22 cellular contexts compared by ENCODE assay signal in the genomic region with DNA sequence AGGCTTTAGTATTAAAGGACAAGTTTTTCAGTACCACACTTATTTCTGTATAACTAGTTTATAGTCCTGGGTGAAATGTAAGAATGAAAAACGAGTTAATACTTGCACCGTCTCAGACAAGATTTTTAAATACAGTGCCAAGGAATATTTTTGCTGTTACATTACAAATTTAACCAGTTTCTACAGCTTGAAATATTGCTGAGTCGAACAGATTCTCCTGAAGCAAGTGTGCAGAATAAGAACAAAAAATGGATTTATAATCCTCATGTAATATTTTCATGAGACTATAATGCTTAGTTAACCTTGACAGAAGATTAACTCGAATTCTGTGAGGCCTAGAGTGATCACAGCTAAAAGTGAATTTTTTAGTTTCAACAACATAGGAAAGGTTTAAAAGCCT. TPM values are rescaled to one million over a fixed set of nuclear protein-coding genes. Genes with fewer than 3 reads are reported as not detected.
DNase-seq lines count a peak whose midpoint lies in the region; ATAC-seq and TF ChIP-seq lines count a peak whose summit lies in the region.
"Had no signal": no experiment of that assay in that cellular context is flagged by ENCODE, and none has a peak within 500 bp of the region (broad histone marks: within the 10 kb centered on the region; RNA-seq: fewer than 3 reads in every experiment).

No MANE protein-coding gene starts in this region.

- POLR2A ChIA-PET in PC-3 (lab: Charles Lee; ENCODE audit: unreplicated experiment), result no interaction called here

- H4K20me1 ChIP-seq in BLaER1 (peaks cover 61% of the 10 kb centered on the region), PC-3 (ENCODE audit: low read length) (no peaks in the 10 kb centered on the region), mammary epithelial cell (ENCODE audit: insufficient read depth, low read length) (no peaks in the 10 kb centered on the region)

- H3K9ac ChIP-seq in BLaER1 (no peak overlapping the region), PC-3 (ENCODE audit: low read length) (no peak overlapping the region), mammary epithelial cell (ENCODE audit: insufficient read depth, low read length) (peak overlapping the region; percentile 27)
- H3K9ac ChIP-seq: BLaER1 treated with 17β-estradiol and CSF1 and Interleukin-3, amounts not matched to agents 10 nM and 100 nM had no signal

- no TSS peak for BruUV-seq in PC-3 (replicated peaks; lab: Mats Ljungman, UMichigan)
- BruUV-seq in mammary epithelial cell (replicated peaks; lab: Mats Ljungman, UMichigan), result no TSS peak

- H3K36me3 ChIP-seq in BLaER1 (no peaks in the 10 kb centered on the region), PC-3 (ENCODE audit: low read depth, low read length) (no peaks in the 10 kb centered on the region), mammary epithelial cell (ENCODE audit: insufficient read depth, low read length) (no peaks in the 10 kb centered on the region)
- H3K36me3 ChIP-seq: BLaER1 treated with 17β-estradiol and CSF1 and Interleukin-3, amounts not matched to agents 10 nM and 100 nM had no signal

- H3K4me2 ChIP-seq in BLaER1 (0 out of 2 replicates have a peak overlapping the region, but pooled peaks have one; percentile 89), PC-3 (ENCODE audit: low read length) (peak overlapping the region; percentile 85; the same call in 1 of the 2 replicates), mammary epithelial cell (ENCODE audit: insufficient read depth, low read depth, low read length) (peak overlapping the region; percentile 85)

- H3K9me3 Mint-ChIP-seq in neural crest cell (no peaks in the 10 kb centered on the region), immature natural killer cell (no peaks in the 10 kb centered on the region)
- H3K9me3 Mint-ChIP-seq: CD4-positive, alpha-beta memory T cell had no signal

- H3K27me3 Mint-ChIP-seq in neural crest cell (ENCODE audit: low read depth), result peaks cover 1% of the 10 kb centered on the region
- peaks cover 18 to 21% (median 20%) of the 10 kb centered on the region in 3 donors for H3K27me3 Mint-ChIP-seq in immature natural killer cell (ENCODE audit: low read depth in 3 of 3)

- DNase-seq in PC-3 (no peak), mammary epithelial cell (no peak), neural crest cell (ENCODE audit: low read depth, low spot score) (no peak), immature natural killer cell (no peak), 8988T (no peak)
- no peak for DNase-seq in stimulated activated CD8-positive, alpha-beta memory T cell treated with anti-CD3 and anti-CD28 coated beads, Interleukin-4, amount 100 ng/mL, for 48 hours
- DNase-seq: Caco-2; CD4-positive, alpha-beta memory T cell; DMS 273 treated with DMSO at 0.1 percent for 48 hours; DMS79 treated with DMSO at 0.1 percent for 48 hours; GOT3; HCEC 1CT; NCI-H1694; NCI-H2081 treated with DMSO at 0.1 percent for 48 hours; NCI-H2171 treated with DMSO at 0.1 percent for 48 hours; NCI-H446; NCI-H526 treated with DMSO at 0.1 percent for 48 hours; RPMI8226; SHP77 treated with DMSO at 0.1 percent for 48 hours; T-helper 1 cell had no signal

- H3K79me2 ChIP-seq in PC-3 (ENCODE audit: low read length), result peaks cover 73% of the 10 kb centered on the region
- H3K79me2 ChIP-seq in mammary epithelial cell (ENCODE audit: insufficient read depth, low read length), result peaks cover 76% of the 10 kb centered on the region

- H3K9me2 ChIP-seq in PC-3 (replicated peaks; ENCODE audit: low read length), result no peaks in the 10 kb centered on the region

- H3K36me3 Mint-ChIP-seq in neural crest cell (ENCODE audit: low read depth), result no peaks in the 10 kb centered on the region
- H3K36me3 Mint-ChIP-seq in immature natural killer cell, result no peaks in the 10 kb centered on the region
- H3K36me3 Mint-ChIP-seq: CD4-positive, alpha-beta memory T cell had no signal

- peaks cover 39% of the 10 kb centered on the region for H3K27me3 ChIP-seq in BLaER1
- no peaks in the 10 kb centered on the region for H3K27me3 ChIP-seq in PC-3 (ENCODE audit: low read length)
- no peaks in the 10 kb centered on the region for H3K27me3 ChIP-seq in mammary epithelial cell (ENCODE audit: insufficient read depth, low read length)

- dilution Hi-C loops in mammary epithelial cell (cut with HindIII; ENCODE audit: low sequenced_read_pairs), result no loop called here

- H3K4me3 Mint-ChIP-seq in neural crest cell (peak overlapping the region; percentile 36), immature natural killer cell (no peak overlapping the region)

- H3K4me1 ChIP-seq in BLaER1 (peaks cover 28% of the 10 kb centered on the region), PC-3 (ENCODE audit: insufficient read depth, low read length) (peaks cover 9% of the 10 kb centered on the region), mammary epithelial cell (ENCODE audit: insufficient read depth, low read length) (peaks cover 41% of the 10 kb centered on the region)
- H3K4me1 ChIP-seq: Caco-2 had no signal

- 7% methylated on average over 4 of the region's 4 CpGs for WGBS in mammary epithelial cell (ENCODE audit: low coverage, missing lambda C conversion rate)

- in situ Hi-C loops in mammary epithelial cell (cut with MboI; ENCODE audit: low sequenced_read_pairs in 2 of 2), result loop anchor here in 1 of 2 donors (10.0 kb wide), 1 partner anchor 1024 kb away; no protein-coding TSS in a partner anchor

- H3K27ac ChIP-seq in BLaER1 (no peak overlapping the region), PC-3 (ENCODE audit: low read length) (no peak overlapping the region), mammary epithelial cell (ENCODE audit: insufficient read depth, low read depth, low read length) (no peak overlapping the region)
- H3K27ac ChIP-seq: BLaER1 treated with 17β-estradiol and CSF1 and Interleukin-3, amounts not matched to agents 10 nM and 100 nM had no signal

- H3K4me3 ChIP-seq in BLaER1 (no peak overlapping the region), PC-3 (ENCODE audit: low read length) (0 out of 2 replicates have a peak overlapping the region, but pooled peaks have one; percentile 21), mammary epithelial cell (replicated peaks in 1 of 3; ENCODE audit: insufficient read depth in 1 of 3, low read depth in 2 of 3, low read length in 3 of 3) (peak overlapping the region in 2 of 3 experiments; percentile 41 to 46)

- CTCF ChIA-PET in PC-3 (lab: Charles Lee) (interaction anchor here (0.7 kb wide), 1 partner anchor 320 kb away, joined by 3 read pairs; the partner anchor contains the start of genes ITFG1 and PHKB), mammary epithelial cell (lab: Charles Lee; ENCODE audit: low non-redundant PET) (no interaction called here)

- no peaks in the 10 kb centered on the region for H3F3A ChIP-seq in PC-3 (ENCODE audit: low read length, unreplicated experiment)

- intact Hi-C loops in PC-3 (cut with micrococcal nuclease), result loop anchor here (2.0 to 10.0 kb wide), 7 partner anchors 103 to 1024 kb away; partner anchors contain the start of genes ITFG1 and PHKB
- intact Hi-C loops in mammary epithelial cell (cut with micrococcal nuclease), result loop anchor here (1.0 to 5.0 kb wide), 7 partner anchors 103 to 1386 kb away; partner anchors contain the start of genes ITFG1 and PHKB

- no peak overlapping the region for H2AFZ ChIP-seq in PC-3 (ENCODE audit: low read length)
- H2AFZ ChIP-seq in mammary epithelial cell (ENCODE audit: low read depth, low read length), result no peak overlapping the region

- H3K4me1 Mint-ChIP-seq in neural crest cell (peaks cover 52% of the 10 kb centered on the region), immature natural killer cell (peaks cover 21 to 24% of the 10 kb centered on the region in 2 donors)

- no peak for TF ChIP-seq CTCF in PC-3 (conservative IDR thresholded peaks at IDR 0.05; ENCODE audit: low read depth, low read length)
- TF ChIP-seq CTCF in mammary epithelial cell (conservative IDR thresholded peaks at IDR 0.05 in 1 of 2, IDR thresholded peaks at IDR 0.05 in 1 of 2; ENCODE audit: extremely low read depth in 1 of 2, insufficient read depth in 1 of 2, low read depth in 1 of 2, low read length in 2 of 2), result no peak
- TF ChIP-seq CTCF in neural crest cell (conservative IDR thresholded peaks at IDR 0.05), result no peak

- H3K9me3 ChIP-seq in BLaER1, result no peaks in the 10 kb centered on the region
- H3K9me3 ChIP-seq in PC-3 (ENCODE audit: low read length), result no peaks in the 10 kb centered on the region
- no peaks in the 10 kb centered on the region for H3K9me3 ChIP-seq in mammary epithelial cell (replicated peaks; ENCODE audit: insufficient read depth, low read length)
- H3K9me3 ChIP-seq: BLaER1 treated with 17β-estradiol and CSF1 and Interleukin-3, amounts not matched to agents 10 nM and 100 nM; Caco-2 had no signal

- no peak for ATAC-seq in PC-3

- H3K27ac Mint-ChIP-seq in neural crest cell (ENCODE audit: unreplicated experiment), result no peak overlapping the region
- no peak overlapping the region for H3K27ac Mint-ChIP-seq in immature natural killer cell

RNA-seq across cellular contexts. Expression of gene NETO2, which starts 3.1 kb away (rescaled TPM):
- total RNA-seq in PC-3 (2014; rRNA removed), result 40.6 and 43.7 TPM in 2 replicates
- total RNA-seq in mammary epithelial cell, result 10 to 100 TPM; 43.7 to 62.3 TPM
- polyA plus RNA-seq in mammary epithelial cell, result 88.9 TPM
- 79.3 TPM for polyA minus RNA-seq in mammary epithelial cell
- 105 TPM in 2 replicates for total RNA-seq in neural crest cell
- polyA plus RNA-seq in immature natural killer cell, result under 1 TPM in 2 of 3 donors, not detected in 1; 0.34 to 0.36 TPM
